16 cellular contexts compared by ENCODE assay signal in the genomic region with DNA sequence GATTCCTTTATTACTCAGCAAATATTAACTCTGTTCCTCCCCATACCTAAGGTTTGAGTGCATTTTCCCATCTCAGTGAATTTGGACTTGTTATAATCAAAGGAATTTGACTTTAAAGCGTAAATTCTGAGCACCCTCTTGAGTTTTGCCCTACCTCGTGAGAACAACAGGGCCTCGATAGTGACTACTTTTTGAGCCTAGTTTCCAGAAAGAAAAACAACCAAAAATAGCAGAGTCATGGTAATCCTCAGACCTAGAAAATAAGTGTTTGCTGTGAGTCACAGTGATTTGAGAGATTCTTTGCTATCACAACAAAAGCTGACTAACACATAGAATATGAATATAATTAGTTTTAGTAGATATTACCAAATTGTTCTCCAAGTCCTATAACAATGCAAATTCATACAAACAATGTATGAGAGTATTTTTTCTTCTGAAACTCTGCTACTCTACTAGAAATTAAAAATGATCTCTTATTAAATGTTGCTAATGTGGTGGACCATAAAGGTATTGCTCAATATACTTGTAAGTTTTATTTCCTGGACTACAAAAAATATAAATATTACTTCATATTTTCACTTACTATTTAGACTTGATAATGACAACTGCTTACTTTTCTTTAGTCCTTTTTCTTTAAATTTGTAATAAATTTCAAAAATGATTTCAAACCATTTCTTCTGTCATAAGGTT.
A peak's percentile ranks its signal among the peaks of the same experiment; 100 is the strongest.
DNase-seq lines count a peak whose midpoint lies in the region; ATAC-seq and TF ChIP-seq lines count a peak whose summit lies in the region.
"Had no signal": no experiment of that assay in that cellular context is flagged by ENCODE, and none has a peak within 500 bp of the region (broad histone marks: within the 10 kb centered on the region; RNA-seq: fewer than 3 reads in every experiment).

No MANE protein-coding gene starts in this region.

- peak; percentile 76 for DNase-seq in HS-5 (ENCODE audit: low read depth)
- peak; percentile 64 for DNase-seq in choroid plexus epithelial cell (ENCODE audit: low read depth)
- peak; percentile 68 for DNase-seq in kidney glomerular epithelial cell (lab: John Stamatoyannopoulos, UW)
- DNase-seq in NCI-H187 (lab: John Stamatoyannopoulos, UW): no peak
- no peak for DNase-seq in NCI-H1417 (lab: John Stamatoyannopoulos, UW)
- no peak for DNase-seq in activated CD4-positive, alpha-beta T cell treated with anti-CD3 and anti-CD28 coated beads, Interleukin-2, amount 50 U/mL, for 48 hours
- DNase-seq: activated CD4-positive, CD25-positive, alpha-beta regulatory T cell treated with anti-CD3 and anti-CD28 coated beads, Interleukin-2, amount 50 U/mL, for 72 hours; activated T-cell treated with anti-CD3 and anti-CD28 coated beads for 4 hours; DMS79; dorsolateral prefrontal cortex; hypothalamus; NCI-H2227 treated with DMSO at 0.1 percent for 48 hours; nucleus accumbens; stimulated activated CD4-positive, alpha-beta T cell treated with anti-CD3 and anti-CD28 coated beads, Interleukin-15, amount 100 ng/mL, for 24 hours had no signal

- H2AFZ ChIP-seq in ACC112 (ENCODE audit: low read length, unreplicated experiment): no peak overlapping the region

- H3K27ac ChIP-seq in ACC112 (ENCODE audit: low read depth, low read length): peak overlapping the region; percentile 89
- H3K27ac ChIP-seq: dorsolateral prefrontal cortex had no signal

- no peak for ATAC-seq in HG02973 (IDR thresholded peaks at IDR 0.05; ENCODE audit: unreplicated experiment)

- peaks cover 13% of the 10 kb centered on the region for H3K4me1 ChIP-seq in ACC112 (ENCODE audit: control insufficient read depth, insufficient read depth, low read length, unreplicated experiment)

- no peak for TF ChIP-seq CTCF in choroid plexus epithelial cell (conservative IDR thresholded peaks at IDR 0.05; ENCODE audit: low read depth, low read length)

- no peaks in the 10 kb centered on the region for H3K27me3 ChIP-seq in ACC112 (ENCODE audit: insufficient read depth, low read length)
- H3K27me3 ChIP-seq: dorsolateral prefrontal cortex had no signal

- H3K79me2 ChIP-seq in ACC112 (ENCODE audit: control insufficient read depth, insufficient read depth, low read length, unreplicated experiment): no peaks in the 10 kb centered on the region

- no peaks in the 10 kb centered on the region for H3K36me3 ChIP-seq in ACC112 (ENCODE audit: insufficient read depth, low read length)

- H3K4me3 ChIP-seq in ACC112 (ENCODE audit: low read depth, low read length) (peak overlapping the region; percentile 44; the same call in 1 of the 2 replicates), choroid plexus epithelial cell (ENCODE audit: low read depth, low read length) (no peak overlapping the region)
- H3K4me3 ChIP-seq: dorsolateral prefrontal cortex had no signal

Comparison
In these comparisons a context has a peak if more than half of its experiments do, and no peak if none do; other contexts are left out.
1. DNase-seq: peak in HS-5 (single experiment), choroid plexus epithelial cell (single experiment) and kidney glomerular epithelial cell (single experiment); none in NCI-H187 (0 of 2), NCI-H1417 (0 of 3) and activated CD4-positive, alpha-beta T cell treated with anti-CD3 and anti-CD28 coated beads, Interleukin-2, amount 50 U/mL, for 48 hours (0 of 2).